In genomic region chr7:150340024-150340749, GRCh38 we compare ENCODE assay signal across 8 cellular contexts. TPM values are rescaled to one million over a fixed set of nuclear protein-coding genes. Genes with fewer than 3 reads are reported as not detected.
DNase-seq lines count a peak whose midpoint lies in the region; ATAC-seq and TF ChIP-seq lines count a peak whose summit lies in the region.

No MANE protein-coding gene starts in this region.

- no peaks in the 10 kb centered on the region for H3K9me3 ChIP-seq in mammary epithelial cell (replicated peaks; ENCODE audit: insufficient read depth, low read length)

- in situ Hi-C loops in mammary epithelial cell (cut with MboI; ENCODE audit: low sequenced_read_pairs in 2 of 2) = no loop called here

- WGBS in mammary epithelial cell (ENCODE audit: low coverage, missing lambda C conversion rate) = 20% methylated on average over 2 of the region's 39 CpGs

- peak; percentile 70 for ATAC-seq in left colon

- H2AFZ ChIP-seq in mammary epithelial cell (ENCODE audit: low read depth, low read length) = no peak overlapping the region

- TF ChIP-seq CTCF in mammary epithelial cell (conservative IDR thresholded peaks at IDR 0.05 in 1 of 2, IDR thresholded peaks at IDR 0.05 in 1 of 2; ENCODE audit: extremely low read depth in 1 of 2, insufficient read depth in 1 of 2, low read depth in 1 of 2, low read length in 2 of 2) = no peak

- H3K36me3 ChIP-seq in mammary epithelial cell (ENCODE audit: insufficient read depth, low read length) = no peaks in the 10 kb centered on the region

- peak overlapping the region; percentile 15 for H3K4me2 ChIP-seq in mammary epithelial cell (ENCODE audit: insufficient read depth, low read depth, low read length)

- H4K20me1 ChIP-seq in mammary epithelial cell (ENCODE audit: insufficient read depth, low read length) = no peaks in the 10 kb centered on the region

- H3K4me3 ChIP-seq in mammary epithelial cell (replicated peaks in 1 of 3; ENCODE audit: insufficient read depth in 1 of 3, low read depth in 2 of 3, low read length in 3 of 3) = peak overlapping the region in 1 of 3 experiments; percentile 4

- dilution Hi-C loops in mammary epithelial cell (cut with HindIII; ENCODE audit: low sequenced_read_pairs) = no loop called here

- CTCF ChIA-PET in mammary epithelial cell (lab: Charles Lee; ENCODE audit: low non-redundant PET) = no interaction called here

- no TSS peak for BruUV-seq in mammary epithelial cell (replicated peaks; lab: Mats Ljungman, UMichigan)

- no peak overlapping the region for H3K27ac ChIP-seq in mammary epithelial cell (ENCODE audit: insufficient read depth, low read depth, low read length)

- peaks cover 21% of the 10 kb centered on the region for H3K27me3 ChIP-seq in mammary epithelial cell (ENCODE audit: insufficient read depth, low read length)

- H3K9ac ChIP-seq in mammary epithelial cell (ENCODE audit: insufficient read depth, low read length) = no peak overlapping the region

- DNase-seq in HCEC 1CT (peak; percentile 56), mammary epithelial cell (no peak), left colon (peak; percentile 61 to 70), NCI-H345 treated with DMSO at 0.1 percent for 48 hours (lab: John Stamatoyannopoulos, UW; ENCODE audit: unreplicated experiment) (no peak), NOMO-1 (lab: John Stamatoyannopoulos, UW; ENCODE audit: unreplicated experiment in 2 of 2) (no peak), 8988T (no peak)
- DNase-seq in stimulated activated CD8-positive, alpha-beta memory T cell treated with anti-CD3 and anti-CD28 coated beads, Interleukin-4, amount 100 ng/mL, for 48 hours = peak; percentile 40
- no peak for DNase-seq in stimulated activated CD4-positive, alpha-beta T cell treated with anti-CD3 and anti-CD28 coated beads, Interleukin-4, amount 100 ng/mL, for 24 hours

- H3K4me1 ChIP-seq in mammary epithelial cell (ENCODE audit: insufficient read depth, low read length) = peaks cover 6% of the 10 kb centered on the region

- no peaks in the 10 kb centered on the region for H3K79me2 ChIP-seq in mammary epithelial cell (ENCODE audit: insufficient read depth, low read length)

- intact Hi-C loops in mammary epithelial cell (cut with micrococcal nuclease) = no loop called here
- intact Hi-C loops in left colon (cut with DNase I, micrococcal nuclease) = no loop called here

RNA-seq across cellular contexts. Expression of gene RARRES2, which starts 1.2 kb away (rescaled TPM):
- total RNA-seq in mammary epithelial cell (under 1 TPM in 1 of 2 donors, not detected in 1; 0.17 TPM), left colon (100 to 1,000 TPM in 1 of 2 donors, 10 to 100 TPM in 1; 61.1 to 115 TPM)
- polyA plus RNA-seq in mammary epithelial cell = 0.23 TPM
- polyA minus RNA-seq in mammary epithelial cell = not detected

RNA-seq across cellular contexts. Expression of gene ACTR3C, which starts 16.8 kb away (rescaled TPM):
- total RNA-seq in mammary epithelial cell (1 to 10 TPM; 1.6 to 8.3 TPM), left colon (10 to 100 TPM; 20.2 to 38.0 TPM)
- 1.2 TPM for polyA plus RNA-seq in mammary epithelial cell
- polyA minus RNA-seq in mammary epithelial cell = 5.7 TPM

RNA-seq across cellular contexts. Expression of gene LRRC61, which starts 17.0 kb away (rescaled TPM):
- 10 to 100 TPM in 1 of 2 donors, under 1 TPM in 1; 0.73 to 18.0 TPM for total RNA-seq in mammary epithelial cell
- 0.93 TPM for polyA plus RNA-seq in mammary epithelial cell
- 0.26 TPM for polyA minus RNA-seq in mammary epithelial cell
- total RNA-seq in left colon = 10 to 100 TPM; 10.1 to 12.2 TPM

RNA-seq across cellular contexts. Expression of gene REPIN1, which starts 28.4 kb away (rescaled TPM):
- total RNA-seq in mammary epithelial cell (10 to 100 TPM in 1 of 2 donors, 1 to 10 TPM in 1; 5.6 to 33.5 TPM), left colon (100 to 1,000 TPM; 168 to 209 TPM)
- polyA plus RNA-seq in mammary epithelial cell = 3.9 TPM
- polyA minus RNA-seq in mammary epithelial cell = 4.7 TPM

RNA-seq across cellular contexts. Expression of gene ZNF775, which starts 38.9 kb away (rescaled TPM):
- total RNA-seq in mammary epithelial cell = 1 to 10 TPM; 2.0 to 2.3 TPM
- polyA plus RNA-seq in mammary epithelial cell = 1.1 TPM
- polyA minus RNA-seq in mammary epithelial cell = 2.6 TPM
- 1 to 10 TPM; 7.1 to 8.7 TPM for total RNA-seq in left colon

Comparison
In these comparisons a context has a peak if more than half of its experiments do, and no peak if none do; other contexts are left out.
1. DNase-seq: peak in HCEC 1CT (single experiment), left colon (2 of 2) and stimulated activated CD8-positive, alpha-beta memory T cell treated with anti-CD3 and anti-CD28 coated beads, Interleukin-4, amount 100 ng/mL, for 48 hours (single experiment); none in mammary epithelial cell (single experiment), NCI-H345 treated with DMSO at 0.1 percent for 48 hours (single experiment), NOMO-1 (0 of 2), stimulated activated CD4-positive, alpha-beta T cell treated with anti-CD3 and anti-CD28 coated beads, Interleukin-4, amount 100 ng/mL, for 24 hours (single experiment) and 8988T (single experiment).
2. RNA of gene RARRES2, which starts 1.2 kb away (total RNA-seq): 61.1 to 115 TPM in left colon; 0.17 TPM in mammary epithelial cell; every median in the first group is over 10 times any median in the second.